In genomic region chr7:36045275-36045674, GRCh38 we compare ENCODE assay signal across 1 cellular context.
TF ChIP-seq lines count a peak whose summit lies in the region.

No MANE protein-coding gene starts in this region.

TF ChIP-seq in GM23338, 12 proteins besides CTCF, POLR2A, EP300 and RAD21 (continued from another document):
- TF ChIP-seq ZNF462 (CRISPR knock-in tag; IDR thresholded peaks at IDR 0.05) (no peak), EZH2 (IDR thresholded peaks at IDR 0.05; ENCODE audit: low read depth, unreplicated experiment) (no peak), ZNF114 (CRISPR knock-in tag; IDR thresholded peaks at IDR 0.05) (no peak), JUNB (IDR thresholded peaks at IDR 0.05; ENCODE audit: unreplicated experiment) (no peak), ZNF331 (CRISPR knock-in tag; IDR thresholded peaks at IDR 0.05; ENCODE audit: low read depth) (no peak), REST (IDR thresholded peaks at IDR 0.05; ENCODE audit: unreplicated experiment) (no peak)
